ENCODE assay signal across 17 cellular contexts in the genomic region with DNA sequence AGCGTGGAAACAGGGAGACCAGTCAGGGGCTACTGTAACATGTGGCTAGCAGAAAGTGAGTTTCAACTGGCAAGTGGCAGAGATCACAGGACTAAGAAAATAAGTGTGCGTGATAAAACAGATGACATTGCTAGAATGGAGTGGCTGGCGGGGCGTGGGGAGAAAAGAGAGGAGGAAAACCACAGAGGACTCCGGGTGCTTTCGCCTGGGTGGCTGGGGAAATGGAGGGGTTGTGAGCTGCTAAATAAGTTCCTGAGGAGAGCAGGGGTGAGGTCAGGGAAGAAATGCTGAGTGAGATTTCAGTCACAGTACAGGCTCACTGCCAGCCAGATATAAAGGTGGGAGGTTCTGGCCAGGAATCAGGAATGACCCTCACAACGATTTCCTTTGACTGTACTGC.
"Had no signal": no experiment of that assay in that cellular context is flagged by ENCODE, and none has a peak within 500 bp of the region (broad histone marks: within the 10 kb centered on the region; RNA-seq: fewer than 3 reads in every experiment).

No MANE protein-coding gene starts in this region.

- H3K27ac ChIP-seq: colonic mucosa, esophagus muscularis mucosa, parathyroid adenoma, skin epidermis, tibial nerve, uterus had no signal

- ATAC-seq: activated CD8-positive, alpha-beta T cell treated with anti-CD3 and anti-CD28 coated beads for 36 hours; activated naive CD4-positive, alpha-beta T cell treated with anti-CD3 and anti-CD28 coated beads, Interleukin-2, amount 50 U/mL, for 72 hours had no signal

- H3K4me3 ChIP-seq: colonic mucosa, esophagus muscularis mucosa, skin epidermis, tibial nerve, uterus had no signal

- DNase-seq: activated CD8-positive, alpha-beta memory T cell treated with anti-CD3 and anti-CD28 coated beads, Interleukin-2, amount 50 U/mL, for 4 hours; activated CD8-positive, alpha-beta T cell treated with anti-CD3 and anti-CD28 coated beads for 36 hours; activated effector memory CD4-positive, alpha-beta T cell treated with anti-CD3 and anti-CD28 coated beads, Interleukin-2, amount 50 U/mL, for 16 hours; activated T-cell treated with anti-CD3 and anti-CD28 coated beads, Interleukin-2, amount 50 U/mL, for 48 hours; caudate nucleus; colonic mucosa; glutamatergic neuron; stimulated activated CD4-positive, alpha-beta T cell treated with anti-CD3 and anti-CD28 coated beads, Interleukin-4, amount 100 ng/mL, for 4 hours; stimulated activated CD8-positive, alpha-beta memory T cell treated with anti-CD3 and anti-CD28 coated beads, Interleukin-4, amount 100 ng/mL, for 48 hours; stimulated activated naive CD4-positive, alpha-beta T cell treated with Interleukin-2 at 50 U/mL for 16 hours; substantia nigra; uterus had no signal

- H3K9me3 Mint-ChIP-seq: activated CD8-positive, alpha-beta T cell treated with anti-CD3 and anti-CD28 coated beads for 36 hours; activated naive CD4-positive, alpha-beta T cell treated with anti-CD3 and anti-CD28 coated beads, Interleukin-2, amount 50 U/mL, for 72 hours had no signal

- H3K36me3 ChIP-seq: colonic mucosa, uterus had no signal

- H2AFZ ChIP-seq: parathyroid adenoma had no signal

- H3K4me3 Mint-ChIP-seq: activated CD8-positive, alpha-beta T cell treated with anti-CD3 and anti-CD28 coated beads for 36 hours had no signal

- H3K27ac Mint-ChIP-seq: activated CD8-positive, alpha-beta T cell treated with anti-CD3 and anti-CD28 coated beads for 36 hours had no signal

- H3K4me1 ChIP-seq: colonic mucosa, parathyroid adenoma, uterus had no signal

- H3K27me3 ChIP-seq: colonic mucosa, tibial nerve, uterus had no signal

- H3K79me2 ChIP-seq: parathyroid adenoma had no signal

- H3K9me3 ChIP-seq: colonic mucosa, esophagus muscularis mucosa, tibial nerve, uterus had no signal

- H3K9ac ChIP-seq: parathyroid adenoma had no signal
